Comparison of ENCODE assay signal across 1 cellular context in the genomic region with DNA sequence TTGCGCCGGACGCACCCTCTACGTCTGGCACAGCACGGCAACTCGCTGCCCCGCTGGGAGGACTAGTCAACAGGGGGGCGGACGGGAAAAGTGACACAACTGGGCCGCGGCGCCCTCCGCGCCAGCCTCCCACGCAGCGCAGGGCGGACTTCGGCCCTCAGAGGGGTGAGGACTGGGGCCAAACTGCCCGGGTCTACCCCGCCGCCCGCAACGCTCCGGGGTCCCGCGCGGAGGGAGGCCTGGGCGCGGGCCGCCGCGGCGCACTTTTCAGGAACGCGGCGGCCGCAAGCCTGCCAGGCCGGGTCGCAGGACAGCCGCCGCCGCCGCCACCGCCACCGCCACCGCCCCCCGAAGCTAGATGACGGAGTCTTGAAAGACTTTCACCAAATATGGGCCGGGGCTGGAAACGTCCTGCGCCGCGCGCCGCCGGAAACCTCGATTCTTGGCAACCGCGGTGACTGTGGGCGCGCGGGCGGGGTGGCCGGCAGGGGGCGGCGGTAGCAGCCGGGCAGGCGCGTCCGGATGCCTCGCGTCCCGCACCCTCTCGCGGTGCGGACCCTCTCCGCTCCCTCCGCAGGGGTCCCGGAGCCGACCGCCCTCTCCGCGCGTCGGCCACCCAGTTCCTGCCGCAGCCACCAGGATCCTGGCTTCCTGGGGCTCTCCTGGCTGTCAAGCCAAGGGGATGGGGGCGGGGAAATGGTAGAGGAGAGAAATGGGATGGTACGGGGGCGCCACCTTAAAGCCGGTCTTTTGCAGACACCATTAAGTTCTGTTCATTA.
A peak's percentile ranks its signal among the peaks of the same experiment; 100 is the strongest.
TF ChIP-seq lines count a peak whose summit lies in the region.

No MANE protein-coding gene starts in this region.

TF ChIP-seq in HepG2, 621 proteins besides CTCF, POLR2A, EP300 and RAD21 (continued from another document and continues in another):
- TF ChIP-seq, protein P1, sequence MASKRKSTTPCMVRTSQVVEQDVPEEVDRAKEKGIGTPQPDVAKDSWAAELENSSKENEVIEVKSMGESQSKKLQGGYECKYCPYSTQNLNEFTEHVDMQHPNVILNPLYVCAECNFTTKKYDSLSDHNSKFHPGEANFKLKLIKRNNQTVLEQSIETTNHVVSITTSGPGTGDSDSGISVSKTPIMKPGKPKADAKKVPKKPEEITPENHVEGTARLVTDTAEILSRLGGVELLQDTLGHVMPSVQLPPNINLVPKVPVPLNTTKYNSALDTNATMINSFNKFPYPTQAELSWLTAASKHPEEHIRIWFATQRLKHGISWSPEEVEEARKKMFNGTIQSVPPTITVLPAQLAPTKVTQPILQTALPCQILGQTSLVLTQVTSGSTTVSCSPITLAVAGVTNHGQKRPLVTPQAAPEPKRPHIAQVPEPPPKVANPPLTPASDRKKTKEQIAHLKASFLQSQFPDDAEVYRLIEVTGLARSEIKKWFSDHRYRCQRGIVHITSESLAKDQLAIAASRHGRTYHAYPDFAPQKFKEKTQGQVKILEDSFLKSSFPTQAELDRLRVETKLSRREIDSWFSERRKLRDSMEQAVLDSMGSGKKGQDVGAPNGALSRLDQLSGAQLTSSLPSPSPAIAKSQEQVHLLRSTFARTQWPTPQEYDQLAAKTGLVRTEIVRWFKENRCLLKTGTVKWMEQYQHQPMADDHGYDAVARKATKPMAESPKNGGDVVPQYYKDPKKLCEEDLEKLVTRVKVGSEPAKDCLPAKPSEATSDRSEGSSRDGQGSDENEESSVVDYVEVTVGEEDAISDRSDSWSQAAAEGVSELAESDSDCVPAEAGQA (IDR thresholded peaks at IDR 0.05; ENCODE audit: low read depth): no peak
- TF ChIP-seq, protein P1 (CRISPR knock-in tag; IDR thresholded peaks at IDR 0.05; ENCODE audit: borderline replicate concordance): no peak
- no peak for TF ChIP-seq SALL2 (CRISPR knock-in tag; IDR thresholded peaks at IDR 0.05)
- peak; percentile 24; the same call in 1 of the 2 replicates for TF ChIP-seq TBX2 (CRISPR knock-in tag; IDR thresholded peaks at IDR 0.05; ENCODE audit: borderline replicate concordance)
- TF ChIP-seq SMAD1 (CRISPR knock-in tag; IDR thresholded peaks at IDR 0.05; ENCODE audit: borderline replicate concordance, low read depth): no peak
- TF ChIP-seq RXRA (CRISPR knock-in tag; IDR thresholded peaks at IDR 0.05): no peak
- 0 out of 2 replicates have a peak, but pooled peaks have one; percentile 24 for TF ChIP-seq EED (CRISPR knock-in tag; IDR thresholded peaks at IDR 0.05)
- TF ChIP-seq, protein P2, sequence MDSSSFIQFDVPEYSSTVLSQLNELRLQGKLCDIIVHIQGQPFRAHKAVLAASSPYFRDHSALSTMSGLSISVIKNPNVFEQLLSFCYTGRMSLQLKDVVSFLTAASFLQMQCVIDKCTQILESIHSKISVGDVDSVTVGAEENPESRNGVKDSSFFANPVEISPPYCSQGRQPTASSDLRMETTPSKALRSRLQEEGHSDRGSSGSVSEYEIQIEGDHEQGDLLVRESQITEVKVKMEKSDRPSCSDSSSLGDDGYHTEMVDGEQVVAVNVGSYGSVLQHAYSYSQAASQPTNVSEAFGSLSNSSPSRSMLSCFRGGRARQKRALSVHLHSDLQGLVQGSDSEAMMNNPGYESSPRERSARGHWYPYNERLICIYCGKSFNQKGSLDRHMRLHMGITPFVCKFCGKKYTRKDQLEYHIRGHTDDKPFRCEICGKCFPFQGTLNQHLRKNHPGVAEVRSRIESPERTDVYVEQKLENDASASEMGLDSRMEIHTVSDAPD (CRISPR knock-in tag; IDR thresholded peaks at IDR 0.05): no peak
- peak; percentile 28; the same call in 1 of the 2 replicates for TF ChIP-seq KDM5B (CRISPR knock-in tag; IDR thresholded peaks at IDR 0.05; ENCODE audit: borderline replicate concordance)
- TF ChIP-seq AKAP8 (CRISPR knock-in tag; IDR thresholded peaks at IDR 0.05): no peak
- no peak for TF ChIP-seq BHLHE40 (IDR thresholded peaks at IDR 0.05; ENCODE audit: low read length)
- no peak for TF ChIP-seq ZNF180 (CRISPR knock-in tag; IDR thresholded peaks at IDR 0.05; ENCODE audit: borderline replicate concordance, low read depth)
- TF ChIP-seq MTA1 (CRISPR knock-in tag; IDR thresholded peaks at IDR 0.05; ENCODE audit: borderline replicate concordance): peak; percentile 48; the same call in 1 of the 2 replicates
- TF ChIP-seq, protein P3, sequence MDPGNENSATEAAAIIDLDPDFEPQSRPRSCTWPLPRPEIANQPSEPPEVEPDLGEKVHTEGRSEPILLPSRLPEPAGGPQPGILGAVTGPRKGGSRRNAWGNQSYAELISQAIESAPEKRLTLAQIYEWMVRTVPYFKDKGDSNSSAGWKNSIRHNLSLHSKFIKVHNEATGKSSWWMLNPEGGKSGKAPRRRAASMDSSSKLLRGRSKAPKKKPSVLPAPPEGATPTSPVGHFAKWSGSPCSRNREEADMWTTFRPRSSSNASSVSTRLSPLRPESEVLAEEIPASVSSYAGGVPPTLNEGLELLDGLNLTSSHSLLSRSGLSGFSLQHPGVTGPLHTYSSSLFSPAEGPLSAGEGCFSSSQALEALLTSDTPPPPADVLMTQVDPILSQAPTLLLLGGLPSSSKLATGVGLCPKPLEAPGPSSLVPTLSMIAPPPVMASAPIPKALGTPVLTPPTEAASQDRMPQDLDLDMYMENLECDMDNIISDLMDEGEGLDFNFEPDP (CRISPR knock-in tag; conservative IDR thresholded peaks at IDR 0.05): no peak
- TF ChIP-seq GATAD2A (CRISPR knock-in tag; IDR thresholded peaks at IDR 0.05): no peak
- TF ChIP-seq MBNL3 (CRISPR knock-in tag; conservative IDR thresholded peaks at IDR 0.05): no peak
- peak; percentile 31 for TF ChIP-seq HDAC1 (CRISPR knock-in tag; IDR thresholded peaks at IDR 0.05)
- TF ChIP-seq, protein P4, sequence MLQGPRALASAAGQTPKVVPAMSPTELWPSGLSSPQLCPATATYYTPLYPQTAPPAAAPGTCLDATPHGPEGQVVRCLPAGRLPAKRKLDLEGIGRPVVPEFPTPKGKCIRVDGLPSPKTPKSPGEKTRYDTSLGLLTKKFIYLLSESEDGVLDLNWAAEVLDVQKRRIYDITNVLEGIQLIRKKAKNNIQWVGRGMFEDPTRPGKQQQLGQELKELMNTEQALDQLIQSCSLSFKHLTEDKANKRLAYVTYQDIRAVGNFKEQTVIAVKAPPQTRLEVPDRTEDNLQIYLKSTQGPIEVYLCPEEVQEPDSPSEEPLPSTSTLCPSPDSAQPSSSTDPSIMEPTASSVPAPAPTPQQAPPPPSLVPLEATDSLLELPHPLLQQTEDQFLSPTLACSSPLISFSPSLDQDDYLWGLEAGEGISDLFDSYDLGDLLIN (CRISPR knock-in tag; IDR thresholded peaks at IDR 0.05; ENCODE audit: borderline replicate concordance): no peak
- no peak for TF ChIP-seq ZNF841 (CRISPR knock-in tag; IDR thresholded peaks at IDR 0.05; ENCODE audit: borderline replicate concordance)
- no peak for TF ChIP-seq ZNF781 (CRISPR knock-in tag; IDR thresholded peaks at IDR 0.05; ENCODE audit: borderline replicate concordance, not compliant biosample characterization)
- no peak for TF ChIP-seq ZNF264 (CRISPR knock-in tag; IDR thresholded peaks at IDR 0.05)
- no peak for TF ChIP-seq ZNF260 (CRISPR knock-in tag; IDR thresholded peaks at IDR 0.05; ENCODE audit: borderline replicate concordance, low read depth)
- no peak for TF ChIP-seq SP2 (CRISPR knock-in tag; IDR thresholded peaks at IDR 0.05)
- no peak for TF ChIP-seq ZNF546 (CRISPR knock-in tag; conservative IDR thresholded peaks at IDR 0.05)
- TF ChIP-seq, protein P5, sequence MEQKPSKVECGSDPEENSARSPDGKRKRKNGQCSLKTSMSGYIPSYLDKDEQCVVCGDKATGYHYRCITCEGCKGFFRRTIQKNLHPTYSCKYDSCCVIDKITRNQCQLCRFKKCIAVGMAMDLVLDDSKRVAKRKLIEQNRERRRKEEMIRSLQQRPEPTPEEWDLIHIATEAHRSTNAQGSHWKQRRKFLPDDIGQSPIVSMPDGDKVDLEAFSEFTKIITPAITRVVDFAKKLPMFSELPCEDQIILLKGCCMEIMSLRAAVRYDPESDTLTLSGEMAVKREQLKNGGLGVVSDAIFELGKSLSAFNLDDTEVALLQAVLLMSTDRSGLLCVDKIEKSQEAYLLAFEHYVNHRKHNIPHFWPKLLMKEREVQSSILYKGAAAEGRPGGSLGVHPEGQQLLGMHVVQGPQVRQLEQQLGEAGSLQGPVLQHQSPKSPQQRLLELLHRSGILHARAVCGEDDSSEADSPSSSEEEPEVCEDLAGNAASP (CRISPR knock-in tag; IDR thresholded peaks at IDR 0.05; ENCODE audit: borderline replicate concordance): no peak
- no peak for TF ChIP-seq ZNF629 (CRISPR knock-in tag; conservative IDR thresholded peaks at IDR 0.05)
- TF ChIP-seq SALL1 (CRISPR knock-in tag; IDR thresholded peaks at IDR 0.05): no peak
- TF ChIP-seq ZNF790 (CRISPR knock-in tag; IDR thresholded peaks at IDR 0.05; ENCODE audit: borderline replicate concordance): no peak
- TF ChIP-seq MIXL1 (CRISPR knock-in tag; IDR thresholded peaks at IDR 0.05): no peak
- TF ChIP-seq, protein P6, sequence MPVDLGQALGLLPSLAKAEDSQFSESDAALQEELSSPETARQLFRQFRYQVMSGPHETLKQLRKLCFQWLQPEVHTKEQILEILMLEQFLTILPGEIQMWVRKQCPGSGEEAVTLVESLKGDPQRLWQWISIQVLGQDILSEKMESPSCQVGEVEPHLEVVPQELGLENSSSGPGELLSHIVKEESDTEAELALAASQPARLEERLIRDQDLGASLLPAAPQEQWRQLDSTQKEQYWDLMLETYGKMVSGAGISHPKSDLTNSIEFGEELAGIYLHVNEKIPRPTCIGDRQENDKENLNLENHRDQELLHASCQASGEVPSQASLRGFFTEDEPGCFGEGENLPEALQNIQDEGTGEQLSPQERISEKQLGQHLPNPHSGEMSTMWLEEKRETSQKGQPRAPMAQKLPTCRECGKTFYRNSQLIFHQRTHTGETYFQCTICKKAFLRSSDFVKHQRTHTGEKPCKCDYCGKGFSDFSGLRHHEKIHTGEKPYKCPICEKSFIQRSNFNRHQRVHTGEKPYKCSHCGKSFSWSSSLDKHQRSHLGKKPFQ (CRISPR knock-in tag; IDR thresholded peaks at IDR 0.05; ENCODE audit: insufficient replicate concordance): no peak
- no peak for TF ChIP-seq CHD4 (IDR thresholded peaks at IDR 0.05; ENCODE audit: borderline replicate concordance, low read length)
- TF ChIP-seq SIN3B (IDR thresholded peaks at IDR 0.05; ENCODE audit: low read length): no peak
- TF ChIP-seq SPEN (CRISPR knock-in tag; IDR thresholded peaks at IDR 0.05; ENCODE audit: low read depth): no peak; the same call in 1 of the 2 replicates
- TF ChIP-seq RCOR2 (CRISPR knock-in tag; IDR thresholded peaks at IDR 0.05): no peak
- TF ChIP-seq ZNF382 (CRISPR knock-in tag; IDR thresholded peaks at IDR 0.05; ENCODE audit: borderline replicate concordance): no peak
- TF ChIP-seq ZKSCAN5 (CRISPR knock-in tag; IDR thresholded peaks at IDR 0.05): no peak
- TF ChIP-seq, protein P7, sequence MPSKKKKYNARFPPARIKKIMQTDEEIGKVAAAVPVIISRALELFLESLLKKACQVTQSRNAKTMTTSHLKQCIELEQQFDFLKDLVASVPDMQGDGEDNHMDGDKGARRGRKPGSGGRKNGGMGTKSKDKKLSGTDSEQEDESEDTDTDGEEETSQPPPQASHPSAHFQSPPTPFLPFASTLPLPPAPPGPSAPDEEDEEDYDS (CRISPR knock-in tag; IDR thresholded peaks at IDR 0.05): no peak
- TF ChIP-seq FOXK2 (IDR thresholded peaks at IDR 0.05): 0 out of 2 replicates have a peak, but pooled peaks have one; percentile 16
- TF ChIP-seq, protein P8, sequence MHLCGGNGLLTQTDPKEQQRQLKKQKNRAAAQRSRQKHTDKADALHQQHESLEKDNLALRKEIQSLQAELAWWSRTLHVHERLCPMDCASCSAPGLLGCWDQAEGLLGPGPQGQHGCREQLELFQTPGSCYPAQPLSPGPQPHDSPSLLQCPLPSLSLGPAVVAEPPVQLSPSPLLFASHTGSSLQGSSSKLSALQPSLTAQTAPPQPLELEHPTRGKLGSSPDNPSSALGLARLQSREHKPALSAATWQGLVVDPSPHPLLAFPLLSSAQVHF (CRISPR knock-in tag; IDR thresholded peaks at IDR 0.05): no peak
- no peak for TF ChIP-seq ZNF296 (CRISPR knock-in tag; conservative IDR thresholded peaks at IDR 0.05)
- peak; percentile 50 for TF ChIP-seq HNRNPLL (IDR thresholded peaks at IDR 0.05; ENCODE audit: low read depth, low read length, poor library complexity, severe bottlenecking)
- TF ChIP-seq ZNF724P (CRISPR knock-in tag; IDR thresholded peaks at IDR 0.05; ENCODE audit: borderline replicate concordance): no peak; the same call in 1 of the 2 replicates
- peak; percentile 45; the same call in 1 of the 2 replicates for TF ChIP-seq ZNF788 (CRISPR knock-in tag; IDR thresholded peaks at IDR 0.05; ENCODE audit: borderline replicate concordance)
- no peak for TF ChIP-seq MXD4 (CRISPR knock-in tag; IDR thresholded peaks at IDR 0.05)
- no peak for TF ChIP-seq ZNF20 (CRISPR knock-in tag; IDR thresholded peaks at IDR 0.05)
- peak; percentile 56; the same call in 1 of the 2 replicates for TF ChIP-seq ZNF430 (CRISPR knock-in tag; IDR thresholded peaks at IDR 0.05)
- TF ChIP-seq ZNF225 (CRISPR knock-in tag; IDR thresholded peaks at IDR 0.05): no peak
- TF ChIP-seq TCF7L2 (IDR thresholded peaks at IDR 0.05; ENCODE audit: low read depth, low read length): no peak
- TF ChIP-seq POGZ (CRISPR knock-in tag; IDR thresholded peaks at IDR 0.05): no peak
- TF ChIP-seq, protein P9, sequence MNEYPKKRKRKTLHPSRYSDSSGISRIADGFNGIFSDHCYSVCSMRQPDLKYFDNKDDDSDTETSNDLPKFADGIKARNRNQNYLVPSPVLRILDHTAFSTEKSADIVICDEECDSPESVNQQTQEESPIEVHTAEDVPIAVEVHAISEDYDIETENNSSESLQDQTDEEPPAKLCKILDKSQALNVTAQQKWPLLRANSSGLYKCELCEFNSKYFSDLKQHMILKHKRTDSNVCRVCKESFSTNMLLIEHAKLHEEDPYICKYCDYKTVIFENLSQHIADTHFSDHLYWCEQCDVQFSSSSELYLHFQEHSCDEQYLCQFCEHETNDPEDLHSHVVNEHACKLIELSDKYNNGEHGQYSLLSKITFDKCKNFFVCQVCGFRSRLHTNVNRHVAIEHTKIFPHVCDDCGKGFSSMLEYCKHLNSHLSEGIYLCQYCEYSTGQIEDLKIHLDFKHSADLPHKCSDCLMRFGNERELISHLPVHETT (CRISPR knock-in tag; conservative IDR thresholded peaks at IDR 0.05): no peak
- TF ChIP-seq CREB1 (IDR thresholded peaks at IDR 0.05): no peak
- no peak for TF ChIP-seq CREB1 (CRISPR knock-in tag; IDR thresholded peaks at IDR 0.05)
- TF ChIP-seq IRX3 (CRISPR knock-in tag; IDR thresholded peaks at IDR 0.05; ENCODE audit: borderline replicate concordance, low read depth): no peak
- peak; percentile 31; the same call in 1 of the 2 replicates for TF ChIP-seq STAG1 (CRISPR knock-in tag; IDR thresholded peaks at IDR 0.05)
